8 cellular contexts compared by ENCODE assay signal in genomic region chr11:9569588-9570164, GRCh38. TPM values are rescaled to one million over a fixed set of nuclear protein-coding genes. Genes with fewer than 3 reads are reported as not detected.
DNase-seq lines count a peak whose midpoint lies in the region; ATAC-seq and TF ChIP-seq lines count a peak whose summit lies in the region.

No MANE protein-coding gene starts in this region.

- H3K27ac ChIP-seq in HL-60 (replicated peaks), result 0 out of 2 replicates have a peak overlapping the region, but pooled peaks have one; percentile 5
- peak overlapping the region; percentile 29 for H3K27ac ChIP-seq in angular gyrus (ENCODE audit: low read depth, low read length)
- peak overlapping the region; percentile 87 to 90 for H3K27ac ChIP-seq in left lung
- peak overlapping the region; percentile 90 to 99 (median 91) for H3K27ac ChIP-seq in stomach

- TF ChIP-seq POLR2A in stomach (IDR thresholded peaks at IDR 0.05), result no peak

- DNase-seq in HL-60 (ENCODE audit: low read depth in 1 of 2, low spot score in 1 of 2), result no peak
- DNase-seq in left lung, result no peak
- no peak for DNase-seq in stomach
- no peak for DNase-seq in retina
- DNase-seq in NCI-H1092 treated with DMSO at 0.1 percent for 48 hours (lab: John Stamatoyannopoulos, UW), result no peak

- TF ChIP-seq CTCF in HL-60 (IDR thresholded peaks at IDR 0.05; ENCODE audit: insufficient read depth, low read length) (no peak), left lung (IDR thresholded peaks at IDR 0.05) (no peak), stomach (IDR thresholded peaks at IDR 0.05) (no peak)

- WGBS in stomach, 5 donors, result 50 to 61% (median 57%) methylated on average over 5 of the region's 5 CpGs

- H3K36me3 ChIP-seq in left lung, result no peaks in the 10 kb centered on the region
- H3K36me3 ChIP-seq in stomach, result no peaks in the 10 kb centered on the region

- TF ChIP-seq EP300 in stomach (IDR thresholded peaks at IDR 0.05), result no peak

- H3K4me1 ChIP-seq in left lung (peaks cover 24 to 28% of the 10 kb centered on the region in 2 donors), stomach (peaks cover 34 to 75% (median 53%) of the 10 kb centered on the region in 4 donors)

- no peaks in the 10 kb centered on the region for H3K9me3 ChIP-seq in left lung
- H3K9me3 ChIP-seq in stomach, result no peaks in the 10 kb centered on the region

- intact Hi-C loops in left lung (cut with DNase I), result no loop called here
- intact Hi-C loops in stomach (cut with DNase I; ENCODE audit: low total_unique reads), result no loop called here

- no peaks in the 10 kb centered on the region for H3K27me3 ChIP-seq in HL-60 (ENCODE audit: insufficient read depth, poor library complexity, severe bottlenecking)
- no peaks in the 10 kb centered on the region for H3K27me3 ChIP-seq in left lung
- H3K27me3 ChIP-seq in stomach, result no peaks in the 10 kb centered on the region

- H3K4me3 ChIP-seq in HL-60 (replicated peaks; ENCODE audit: insufficient read depth, low read length) (no peak overlapping the region), left lung (no peak overlapping the region), stomach (no peak overlapping the region)

- ATAC-seq in left lung (no peak), HG03025 (IDR thresholded peaks at IDR 0.05; ENCODE audit: low FRiP score, unreplicated experiment) (no peak), HG02973 (IDR thresholded peaks at IDR 0.05; ENCODE audit: unreplicated experiment) (no peak)

RNA-seq across cellular contexts. Expression of gene WEE1, which starts 3.8 kb away (rescaled TPM):
- total RNA-seq in left lung, result 10 to 100 TPM; 20.7 to 28.9 TPM
- total RNA-seq in stomach, result 10 to 100 TPM; 11.7 to 79.1 (median 29.6) TPM
- polyA plus RNA-seq in stomach, result 10 to 100 TPM in 2 of 3 donors, 1 to 10 TPM in 1; 5.0 to 29.8 (median 12.9) TPM

Comparison
In these comparisons a context has a peak if more than half of its experiments do, and no peak if none do; other contexts are left out.
1. H3K27ac ChIP-seq: peak in every context shown above with its lines; median percentile 91 in stomach; 88 in left lung; 29 in angular gyrus; 5 in HL-60.